Comparison of ENCODE assay signal across 9 cellular contexts in the genomic region with DNA sequence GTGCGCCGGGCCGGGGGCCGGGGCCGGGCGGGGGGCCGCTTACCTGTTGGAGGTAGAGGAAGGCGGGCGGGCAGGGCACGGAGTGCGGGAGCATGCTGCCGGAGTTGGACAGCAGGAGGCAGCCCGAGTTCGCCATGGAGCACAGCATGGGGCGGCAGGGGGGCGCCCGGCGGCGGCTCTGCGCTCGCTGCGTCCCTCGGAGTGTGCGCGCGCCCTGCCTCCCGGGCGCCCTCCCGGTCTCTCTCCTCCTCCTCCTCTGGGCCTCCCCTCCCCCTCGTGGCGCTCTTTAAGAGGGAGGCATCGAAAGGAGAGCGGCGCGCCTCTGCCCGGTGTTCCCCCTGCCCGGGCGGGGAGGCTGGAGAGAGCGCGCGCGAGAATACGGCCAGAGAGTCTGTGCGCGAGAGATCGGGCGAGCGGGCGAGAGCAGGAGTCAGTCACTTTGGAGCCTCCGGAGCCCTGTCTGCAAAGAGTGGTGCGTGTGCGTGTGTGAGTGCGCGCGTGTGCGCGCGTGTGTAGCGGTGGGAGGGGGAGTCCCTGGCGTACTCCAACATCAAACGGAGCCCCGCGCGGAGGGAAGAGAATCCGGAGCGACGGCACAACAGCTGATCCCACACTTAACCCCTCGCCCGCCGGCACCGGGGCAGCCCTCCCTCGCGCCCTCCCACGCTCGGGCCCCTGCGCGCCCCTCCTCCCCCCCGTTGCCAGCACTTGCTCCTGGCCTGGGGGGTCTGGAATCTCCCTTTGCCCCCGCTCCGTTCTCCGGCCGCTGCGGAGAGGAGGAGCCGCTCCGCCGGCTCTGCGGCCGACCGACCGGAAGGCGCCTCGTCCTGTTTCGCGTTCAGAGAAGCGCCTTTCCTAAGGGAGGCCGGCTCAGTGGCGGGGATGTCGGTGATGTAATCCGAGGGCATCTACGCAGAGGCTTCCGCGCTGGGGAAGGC.
A peak's percentile ranks its signal among the peaks of the same experiment; 100 is the strongest.
DNase-seq lines count a peak whose midpoint lies in the region; ATAC-seq and TF ChIP-seq lines count a peak whose summit lies in the region.
"Had no signal": no experiment of that assay in that cellular context is flagged by ENCODE, and none has a peak within 500 bp of the region (broad histone marks: within the 10 kb centered on the region; RNA-seq: fewer than 3 reads in every experiment).

No MANE protein-coding gene starts in this region.

- DNase-seq in activated T-cell treated with anti-CD3 and anti-CD28 coated beads, Interleukin-2, amount 50 U/mL, for 4 hours = no peak
- DNase-seq in activated T-cell treated with anti-CD3 and anti-CD28 coated beads, Interleukin-2, amount 50 U/mL, for 1 hour = no peak
- peak; percentile 88 for DNase-seq in NCI-H2227 (lab: John Stamatoyannopoulos, UW; ENCODE audit: unreplicated experiment)
- DNase-seq in glutamatergic neuron = peak; percentile 84
- DNase-seq in T-helper 2 cell treated with Interferon-gamma antibody and Interleukin-4, amounts not matched to agents 5 μg/mL and 100 μg/mL, for 36 hours (ENCODE audit: low spot score) = no peak

- H3K4me1 ChIP-seq in skeletal muscle satellite cell (ENCODE audit: control insufficient read depth, insufficient read depth, low read length) = no peaks in the 10 kb centered on the region

- peaks cover 86% of the 10 kb centered on the region for H3K27me3 ChIP-seq in skeletal muscle satellite cell (ENCODE audit: control insufficient read depth, insufficient read depth, low read length)

- H3K36me3 ChIP-seq in skeletal muscle satellite cell (ENCODE audit: insufficient read depth, low read length) = no peaks in the 10 kb centered on the region

- H3K27me3 Mint-ChIP-seq in activated T-cell treated with anti-CD3 and anti-CD28 coated beads, Interleukin-2, amount 50 U/mL, for 4 hours (ENCODE audit: low read depth) = peaks cover 52% of the 10 kb centered on the region
- H3K27me3 Mint-ChIP-seq in glutamatergic neuron (ENCODE audit: unreplicated experiment) = peaks cover 17% of the 10 kb centered on the region
- H3K27me3 Mint-ChIP-seq in T-helper 2 cell treated with Interferon-gamma antibody and Interleukin-4, amounts not matched to agents 5 μg/mL and 100 μg/mL, for 36 hours (ENCODE audit: low read depth) = peaks cover 24% of the 10 kb centered on the region

- H3K4me1 Mint-ChIP-seq in activated T-cell treated with anti-CD3 and anti-CD28 coated beads, Interleukin-2, amount 50 U/mL, for 4 hours (ENCODE audit: low read depth) = peaks cover 3% of the 10 kb centered on the region
- peaks cover 13% of the 10 kb centered on the region for H3K4me1 Mint-ChIP-seq in glutamatergic neuron (ENCODE audit: low read depth, unreplicated experiment)
- H3K4me1 Mint-ChIP-seq in T-helper 2 cell treated with Interferon-gamma antibody and Interleukin-4, amounts not matched to agents 5 μg/mL and 100 μg/mL, for 36 hours (ENCODE audit: low read depth) = peaks cover 2% of the 10 kb centered on the region

- no peak for TF ChIP-seq CTCF in glutamatergic neuron (IDR thresholded peaks at IDR 0.05; ENCODE audit: partially characterized antibody, unreplicated experiment)

- no peaks in the 10 kb centered on the region for H3K9me3 ChIP-seq in skeletal muscle satellite cell (replicated peaks; ENCODE audit: low read length)

- peak overlapping the region; percentile 40 for H3K4me2 ChIP-seq in skeletal muscle satellite cell (ENCODE audit: low read length)
- H3K4me2 ChIP-seq: KMS-11 had no signal

- H3K27ac Mint-ChIP-seq in glutamatergic neuron (ENCODE audit: unreplicated experiment) = peak overlapping the region; percentile 66
- no peak overlapping the region for H3K27ac Mint-ChIP-seq in T-helper 2 cell treated with Interferon-gamma antibody and Interleukin-4, amounts not matched to agents 5 μg/mL and 100 μg/mL, for 36 hours

- no peaks in the 10 kb centered on the region for H3K9me3 Mint-ChIP-seq in activated T-cell treated with anti-CD3 and anti-CD28 coated beads, Interleukin-2, amount 50 U/mL, for 4 hours
- peaks cover 15% of the 10 kb centered on the region for H3K9me3 Mint-ChIP-seq in glutamatergic neuron (ENCODE audit: unreplicated experiment)
- no peaks in the 10 kb centered on the region for H3K9me3 Mint-ChIP-seq in T-helper 2 cell treated with Interferon-gamma antibody and Interleukin-4, amounts not matched to agents 5 μg/mL and 100 μg/mL, for 36 hours

- no peak overlapping the region for H3K4me3 ChIP-seq in skeletal muscle satellite cell (ENCODE audit: low read length)

- H3K9ac ChIP-seq in skeletal muscle satellite cell (ENCODE audit: low read depth, low read length) = no peak overlapping the region
- H3K9ac ChIP-seq: KMS-11 had no signal

- H3K4me3 Mint-ChIP-seq in activated T-cell treated with anti-CD3 and anti-CD28 coated beads, Interleukin-2, amount 50 U/mL, for 4 hours = no peak overlapping the region
- H3K4me3 Mint-ChIP-seq in glutamatergic neuron (ENCODE audit: unreplicated experiment) = peak overlapping the region; percentile 92
- H3K4me3 Mint-ChIP-seq in T-helper 2 cell treated with Interferon-gamma antibody and Interleukin-4, amounts not matched to agents 5 μg/mL and 100 μg/mL, for 36 hours = no peak overlapping the region

- H3K36me3 Mint-ChIP-seq in activated T-cell treated with anti-CD3 and anti-CD28 coated beads, Interleukin-2, amount 50 U/mL, for 4 hours (ENCODE audit: insufficient read depth) = no peaks in the 10 kb centered on the region
- H3K36me3 Mint-ChIP-seq in glutamatergic neuron (ENCODE audit: unreplicated experiment) = no peaks in the 10 kb centered on the region
- H3K36me3 Mint-ChIP-seq in T-helper 2 cell treated with Interferon-gamma antibody and Interleukin-4, amounts not matched to agents 5 μg/mL and 100 μg/mL, for 36 hours (ENCODE audit: low read depth) = no peaks in the 10 kb centered on the region

- ATAC-seq in activated T-cell treated with anti-CD3 and anti-CD28 coated beads, Interleukin-2, amount 50 U/mL, for 4 hours = peak; percentile 14 to 39
- no peak for ATAC-seq in HG03354 (IDR thresholded peaks at IDR 0.05; ENCODE audit: poor library complexity, severe bottlenecking, unreplicated experiment)
- no peak for ATAC-seq in GM21367 (IDR thresholded peaks at IDR 0.05; ENCODE audit: unreplicated experiment)

Comparison
In these comparisons a context has a peak if more than half of its experiments do, and no peak if none do; other contexts are left out.
1. ATAC-seq: peak in activated T-cell treated with anti-CD3 and anti-CD28 coated beads, Interleukin-2, amount 50 U/mL, for 4 hours (2 of 2); none in HG03354 (single experiment) and GM21367 (single experiment).
2. DNase-seq: peak in NCI-H2227 (single experiment) and glutamatergic neuron (single experiment); none in activated T-cell treated with anti-CD3 and anti-CD28 coated beads, Interleukin-2, amount 50 U/mL, for 4 hours (single experiment), activated T-cell treated with anti-CD3 and anti-CD28 coated beads, Interleukin-2, amount 50 U/mL, for 1 hour (single experiment) and T-helper 2 cell treated with Interferon-gamma antibody and Interleukin-4, amounts not matched to agents 5 μg/mL and 100 μg/mL, for 36 hours (single experiment).